In genomic region chr4:115781528-115782146, GRCh38 we compare ENCODE assay signal across 12 cellular contexts.
DNase-seq lines count a peak whose midpoint lies in the region; ATAC-seq and TF ChIP-seq lines count a peak whose summit lies in the region.
"Had no signal": no experiment of that assay in that cellular context is flagged by ENCODE, and none has a peak within 500 bp of the region (broad histone marks: within the 10 kb centered on the region; RNA-seq: fewer than 3 reads in every experiment).

No MANE protein-coding gene starts in this region.

- H3K36me3 Mint-ChIP-seq in neural progenitor cell = no peaks in the 10 kb centered on the region
- no peaks in the 10 kb centered on the region for H3K36me3 Mint-ChIP-seq in naive thymus-derived CD8-positive, alpha-beta T cell
- H3K36me3 Mint-ChIP-seq: activated CD4-positive, alpha-beta memory T cell treated with anti-CD3 and anti-CD28 coated beads for 36 hours had no signal

- no peaks in the 10 kb centered on the region for H3K27me3 Mint-ChIP-seq in neural progenitor cell (ENCODE audit: insufficient read depth, low read depth)
- no peaks in the 10 kb centered on the region for H3K27me3 Mint-ChIP-seq in naive thymus-derived CD8-positive, alpha-beta T cell
- H3K27me3 Mint-ChIP-seq: activated CD4-positive, alpha-beta memory T cell treated with anti-CD3 and anti-CD28 coated beads for 36 hours had no signal

- ATAC-seq in GM18909 (IDR thresholded peaks at IDR 0.05; ENCODE audit: poor library complexity, unreplicated experiment) (peak; percentile 60), HG02943 (IDR thresholded peaks at IDR 0.05; ENCODE audit: low read depth, unreplicated experiment) (peak; percentile 46)
- no peak for ATAC-seq in naive thymus-derived CD8-positive, alpha-beta T cell

- no peak overlapping the region for H3K4me2 ChIP-seq in neural progenitor cell

- no peak overlapping the region for H3K4me3 Mint-ChIP-seq in neural progenitor cell
- no peak overlapping the region for H3K4me3 Mint-ChIP-seq in naive thymus-derived CD8-positive, alpha-beta T cell
- H3K4me3 Mint-ChIP-seq: activated CD4-positive, alpha-beta memory T cell treated with anti-CD3 and anti-CD28 coated beads for 36 hours; endodermal cell had no signal

- H3K36me3 ChIP-seq in neural progenitor cell = no peaks in the 10 kb centered on the region

- no peaks in the 10 kb centered on the region for H3K4me1 ChIP-seq in neural progenitor cell

- no peaks in the 10 kb centered on the region for H4K20me1 ChIP-seq in neural progenitor cell (ENCODE audit: low read depth)

- no peaks in the 10 kb centered on the region for H3K9me3 Mint-ChIP-seq in neural progenitor cell
- peaks cover 0 to 16% (median 2%) of the 10 kb centered on the region in 9 donors for H3K9me3 Mint-ChIP-seq in naive thymus-derived CD8-positive, alpha-beta T cell
- H3K9me3 Mint-ChIP-seq: endodermal cell had no signal

- H3K27ac ChIP-seq in neural progenitor cell = no peak overlapping the region

- no peak for TF ChIP-seq CTCF in neural progenitor cell (IDR thresholded peaks at IDR 0.05)

- H3K27me3 ChIP-seq in neural progenitor cell = no peaks in the 10 kb centered on the region

- H2AFZ ChIP-seq in neural progenitor cell (replicated peaks) = peak overlapping the region; percentile 92

- H3K9ac ChIP-seq in neural progenitor cell = no peak overlapping the region

- H3F3A ChIP-seq in neural progenitor cell (ENCODE audit: low read depth) = no peaks in the 10 kb centered on the region

- no peaks in the 10 kb centered on the region for H3K9me3 ChIP-seq in neural progenitor cell (ENCODE audit: low read depth)

- POLR2A ChIA-PET in naive thymus-derived CD8-positive, alpha-beta T cell (lab: Charles Lee) = no interaction called here

- H3K79me2 ChIP-seq in neural progenitor cell (ENCODE audit: low read depth) = no peaks in the 10 kb centered on the region

- no peak overlapping the region for H3K27ac Mint-ChIP-seq in neural progenitor cell
- no peak overlapping the region for H3K27ac Mint-ChIP-seq in naive thymus-derived CD8-positive, alpha-beta T cell
- H3K27ac Mint-ChIP-seq: activated CD4-positive, alpha-beta memory T cell treated with anti-CD3 and anti-CD28 coated beads for 36 hours; endodermal cell had no signal

- no peak overlapping the region for H3K4me3 ChIP-seq in neural progenitor cell

- H3K4me1 Mint-ChIP-seq in neural progenitor cell = no peaks in the 10 kb centered on the region
- peaks cover 0 to 10% (median 5%) of the 10 kb centered on the region in 4 donors for H3K4me1 Mint-ChIP-seq in naive thymus-derived CD8-positive, alpha-beta T cell

- DNase-seq in NOMO-1 treated with dmso at 0.1 percent for 144 hours (lab: John Stamatoyannopoulos, UW; ENCODE audit: unreplicated experiment) (peak; percentile 87), neural progenitor cell (ENCODE audit: low spot score) (no peak), DMS79 treated with DMSO at 0.1 percent for 48 hours (lab: John Stamatoyannopoulos, UW) (no peak), DMS79 (lab: John Stamatoyannopoulos, UW) (no peak), HuH-7 (ENCODE audit: low spot score) (no peak)
- no peak for DNase-seq in naive thymus-derived CD8-positive, alpha-beta T cell
- DNase-seq: activated CD4-positive, alpha-beta memory T cell treated with anti-CD3 and anti-CD28 coated beads for 36 hours; endodermal cell; NCI-H2081; stimulated activated naive CD4-positive, alpha-beta T cell had no signal

Comparison
In these comparisons a context has a peak if more than half of its experiments do, and no peak if none do; other contexts are left out.
1. ATAC-seq: peak in GM18909 (single experiment) and HG02943 (single experiment); none in naive thymus-derived CD8-positive, alpha-beta T cell (0 of 2).